7 cellular contexts compared by ENCODE assay signal in the genomic region with DNA sequence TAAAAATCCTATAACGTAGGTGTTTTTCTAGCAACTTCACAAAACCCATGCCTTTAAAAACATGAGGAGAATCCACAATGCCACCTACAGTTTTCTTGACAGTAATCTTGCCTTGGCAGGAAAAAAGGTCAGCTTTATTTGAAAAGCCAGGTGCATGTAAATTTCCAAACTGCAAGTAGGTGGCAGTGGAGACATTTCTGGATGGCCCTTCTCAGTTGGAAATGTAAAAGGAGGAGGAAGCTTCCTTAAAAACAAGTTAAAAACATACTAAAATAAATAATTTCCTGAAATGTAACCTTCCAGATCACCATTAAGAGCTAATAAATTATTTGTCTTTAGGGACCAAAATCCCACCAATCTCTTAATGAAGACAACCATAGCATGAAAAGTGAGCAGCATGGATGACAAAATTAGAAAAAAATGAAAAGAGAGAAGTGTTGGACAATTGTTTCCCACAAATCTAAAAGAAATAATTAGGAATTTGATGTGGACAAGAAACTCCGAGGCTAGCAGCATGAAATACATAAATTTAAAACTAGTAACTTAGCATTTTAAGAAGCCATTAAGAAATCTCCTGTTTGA.
A peak's percentile ranks its signal among the peaks of the same experiment; 100 is the strongest.
DNase-seq lines count a peak whose midpoint lies in the region; ATAC-seq and TF ChIP-seq lines count a peak whose summit lies in the region.

No MANE protein-coding gene starts in this region.

- CTCF ChIA-PET in GM10248 (lab: Yijun Ruan, JAX) = interaction anchor here (0.6 to 2.6 kb wide), 18 partner anchors 9 to 372 kb away, joined by 3 to 20 read pairs (median 4); a partner anchor contains a TSS

- ATAC-seq in GM21423 (IDR thresholded peaks at IDR 0.05; ENCODE audit: unreplicated experiment) (no peak), GM21390 (IDR thresholded peaks at IDR 0.05; ENCODE audit: unreplicated experiment) (no peak)

- POLR2A ChIA-PET in GM10248 (lab: Yijun Ruan, JAX) = no interaction called here

- TF ChIP-seq CTCF in GM10248 (IDR thresholded peaks at IDR 0.05; ENCODE audit: control extremely low read depth, extremely low read depth, low read depth, missing control alignments) = peak; percentile 45

- DNase-seq in GM10248 (ENCODE audit: extremely low spot score) (no peak), NCI-H1092 (lab: John Stamatoyannopoulos, UW) (peak; percentile 43), amniotic epithelial cell (ENCODE audit: low read depth) (peak; percentile 60), lung microvascular endothelial cell (ENCODE audit: low read depth in 2 of 2) (peak; percentile 60 to 64), middle frontal gyrus (ENCODE audit: extremely low spot score, low spot score) (no peak)

Comparison
In these comparisons a context has a peak if more than half of its experiments do, and no peak if none do; other contexts are left out.
1. DNase-seq: peak in NCI-H1092 (single experiment), amniotic epithelial cell (single experiment) and lung microvascular endothelial cell (2 of 2); none in GM10248 (single experiment) and middle frontal gyrus (single experiment).